ENCODE assay signal across 19 cellular contexts in the genomic region with DNA sequence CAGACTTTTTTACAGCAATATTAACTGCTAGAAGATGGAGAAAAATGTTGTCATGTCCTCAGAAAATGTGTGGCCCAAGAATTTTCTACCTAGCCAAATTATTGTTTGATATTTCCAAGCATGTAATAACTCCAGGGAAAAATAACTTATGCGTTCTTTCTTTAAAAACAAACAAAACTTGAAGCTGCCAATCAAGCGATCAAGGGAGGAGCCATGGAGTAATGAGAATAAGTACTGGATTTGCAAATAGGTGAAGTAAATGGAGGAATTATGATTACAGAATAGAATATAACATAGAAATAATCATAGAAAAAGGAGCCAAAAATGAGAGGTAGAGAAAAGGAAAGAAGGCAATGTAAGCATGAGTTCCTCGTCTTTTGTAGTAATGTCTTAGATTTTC.
"Had no signal": no experiment of that assay in that cellular context is flagged by ENCODE, and none has a peak within 500 bp of the region (broad histone marks: within the 10 kb centered on the region; RNA-seq: fewer than 3 reads in every experiment).

No MANE protein-coding gene starts in this region.

- H3K36me3 Mint-ChIP-seq: naive B cell; natural killer cell treated with Interleukin-12 subunit alpha and Interleukin-12 subunit beta and Interleukin-15 and Interleukin-18, amount 100 ng/mL, for 72 hours; neural progenitor cell; stimulated activated memory B cell treated with anti-CD40 and anti-IgM and Interleukin-4, amounts not matched to agents 10 μg/mL and 1 μg/mL and 100 μg/mL, for 72 hours; type B pancreatic cell had no signal

- H3K4me1 ChIP-seq: lower lobe of right lung, neural progenitor cell, prostate gland, right atrium auricular region, spleen, testis, tibial artery had no signal

- H2AFZ ChIP-seq: neural progenitor cell had no signal

- H3K27ac Mint-ChIP-seq: natural killer cell treated with Interleukin-12 subunit alpha and Interleukin-12 subunit beta and Interleukin-15 and Interleukin-18, amount 100 ng/mL, for 72 hours; neural progenitor cell; type B pancreatic cell had no signal

- ATAC-seq: left ventricle myocardium superior; lower lobe of right lung; mucosa of descending colon; natural killer cell treated with Interleukin-12 subunit alpha and Interleukin-12 subunit beta and Interleukin-15 and Interleukin-18, amount 100 ng/mL, for 72 hours; sciatic nerve; stimulated activated memory B cell treated with anti-CD40 and anti-IgM and Interleukin-4, amounts not matched to agents 10 μg/mL and 1 μg/mL and 100 μg/mL, for 72 hours; stimulated activated naive CD8-positive, alpha-beta T cell treated with anti-CD3 and anti-CD28 coated beads, Interleukin-15, Interleukin-2, amounts not matched to agents 100 U/mL and 50 U/mL, for 24 hours had no signal

- H3K27me3 Mint-ChIP-seq: naive B cell; stimulated activated memory B cell treated with anti-CD40 and anti-IgM and Interleukin-4, amounts not matched to agents 10 μg/mL and 1 μg/mL and 100 μg/mL, for 72 hours; type B pancreatic cell had no signal

- H3K4me3 ChIP-seq: dorsolateral prefrontal cortex, lower lobe of right lung, mucosa of descending colon, neural progenitor cell, prostate gland, right atrium auricular region, spleen, testis, tibial artery had no signal

- H3K4me2 ChIP-seq: neural progenitor cell had no signal

- H3K4me3 Mint-ChIP-seq: natural killer cell treated with Interleukin-12 subunit alpha and Interleukin-12 subunit beta and Interleukin-15 and Interleukin-18, amount 100 ng/mL, for 72 hours; neural progenitor cell; stimulated activated memory B cell treated with anti-CD40 and anti-IgM and Interleukin-4, amounts not matched to agents 10 μg/mL and 1 μg/mL and 100 μg/mL, for 72 hours; type B pancreatic cell had no signal

- H3K9me3 ChIP-seq: lower lobe of right lung, mucosa of descending colon, prostate gland, right atrium auricular region, spleen, testis, tibial artery had no signal

- H3K27ac ChIP-seq: dorsolateral prefrontal cortex, lower lobe of right lung, neural progenitor cell, prostate gland, right atrium auricular region, spleen, testis, tibial artery had no signal

- H3K36me3 ChIP-seq: lower lobe of right lung, neural progenitor cell, prostate gland, right atrium auricular region, spleen, tibial artery had no signal

- H3K9me3 Mint-ChIP-seq: natural killer cell treated with Interleukin-12 subunit alpha and Interleukin-12 subunit beta and Interleukin-15 and Interleukin-18, amount 100 ng/mL, for 72 hours; neural progenitor cell; stimulated activated memory B cell treated with anti-CD40 and anti-IgM and Interleukin-4, amounts not matched to agents 10 μg/mL and 1 μg/mL and 100 μg/mL, for 72 hours; type B pancreatic cell had no signal

- H3K27me3 ChIP-seq: dorsolateral prefrontal cortex, neural progenitor cell, right atrium auricular region, spleen, testis, tibial artery had no signal

- H3K9ac ChIP-seq: neural progenitor cell had no signal

- DNase-seq: dorsolateral prefrontal cortex; effector CD4-positive, alpha-beta T cell; left ventricle myocardium superior; lower lobe of right lung; mucosa of descending colon; naive B cell; spleen; stimulated activated CD4-positive, alpha-beta T cell treated with anti-CD3 and anti-CD28 coated beads, Interleukin-4, amount 100 ng/mL, for 4 hours; stimulated activated naive CD8-positive, alpha-beta T cell treated with anti-CD3 and anti-CD28 coated beads, Interleukin-15, Interleukin-2, amounts not matched to agents 100 U/mL and 50 U/mL, for 24 hours; substantia nigra; testis; tibial artery had no signal
